Comparison of ENCODE assay signal across 14 cellular contexts in genomic region chr20:43665466-43666176, GRCh38. TPM values are rescaled to one million over a fixed set of nuclear protein-coding genes. Genes with fewer than 3 reads are reported as not detected.
A peak's percentile ranks its signal among the peaks of the same experiment; 100 is the strongest.
DNase-seq lines count a peak whose midpoint lies in the region; ATAC-seq and TF ChIP-seq lines count a peak whose summit lies in the region.
"Had no signal": no experiment of that assay in that cellular context is flagged by ENCODE, and none has a peak within 500 bp of the region (broad histone marks: within the 10 kb centered on the region; RNA-seq: fewer than 3 reads in every experiment).

No MANE protein-coding gene starts in this region.

- no peaks in the 10 kb centered on the region for H3K36me3 Mint-ChIP-seq in T-helper 2 cell treated with Interferon-gamma antibody and Interleukin-4, amounts not matched to agents 5 μg/mL and 100 μg/mL, for 36 hours (ENCODE audit: low read depth)
- peaks cover 9% of the 10 kb centered on the region for H3K36me3 Mint-ChIP-seq in activated naive CD8-positive, alpha-beta T cell treated with anti-CD3 and anti-CD28 coated beads, Interleukin-2, amount 50 U/mL, for 24 hours (ENCODE audit: low read depth)
- no peaks in the 10 kb centered on the region for H3K36me3 Mint-ChIP-seq in neural crest cell (ENCODE audit: low read depth)

- H3K9me3 Mint-ChIP-seq in T-helper 2 cell treated with Interferon-gamma antibody and Interleukin-4, amounts not matched to agents 5 μg/mL and 100 μg/mL, for 36 hours, result no peaks in the 10 kb centered on the region
- H3K9me3 Mint-ChIP-seq in activated naive CD8-positive, alpha-beta T cell treated with anti-CD3 and anti-CD28 coated beads, Interleukin-2, amount 50 U/mL, for 24 hours, result no peaks in the 10 kb centered on the region
- no peaks in the 10 kb centered on the region for H3K9me3 Mint-ChIP-seq in neural crest cell

- ATAC-seq in activated naive CD8-positive, alpha-beta T cell treated with anti-CD3 and anti-CD28 coated beads, Interleukin-2, amount 50 U/mL, for 24 hours, result no peak
- ATAC-seq: left ventricle myocardium superior had no signal

- H3K4me1 Mint-ChIP-seq in T-helper 2 cell treated with Interferon-gamma antibody and Interleukin-4, amounts not matched to agents 5 μg/mL and 100 μg/mL, for 36 hours (ENCODE audit: low read depth), result peaks cover 14% of the 10 kb centered on the region
- peaks cover 13% of the 10 kb centered on the region for H3K4me1 Mint-ChIP-seq in activated naive CD8-positive, alpha-beta T cell treated with anti-CD3 and anti-CD28 coated beads, Interleukin-2, amount 50 U/mL, for 24 hours
- H3K4me1 Mint-ChIP-seq in neural crest cell, result peaks cover 6% of the 10 kb centered on the region

- no peak overlapping the region for H3K27ac Mint-ChIP-seq in T-helper 2 cell treated with Interferon-gamma antibody and Interleukin-4, amounts not matched to agents 5 μg/mL and 100 μg/mL, for 36 hours
- H3K27ac Mint-ChIP-seq in activated naive CD8-positive, alpha-beta T cell treated with anti-CD3 and anti-CD28 coated beads, Interleukin-2, amount 50 U/mL, for 24 hours, result no peak overlapping the region
- H3K27ac Mint-ChIP-seq in neural crest cell (ENCODE audit: unreplicated experiment), result no peak overlapping the region

- H3K4me3 Mint-ChIP-seq in T-helper 2 cell treated with Interferon-gamma antibody and Interleukin-4, amounts not matched to agents 5 μg/mL and 100 μg/mL, for 36 hours, result peak overlapping the region; percentile 67
- H3K4me3 Mint-ChIP-seq in activated naive CD8-positive, alpha-beta T cell treated with anti-CD3 and anti-CD28 coated beads, Interleukin-2, amount 50 U/mL, for 24 hours, result peak overlapping the region; percentile 59
- peak overlapping the region; percentile 80 for H3K4me3 Mint-ChIP-seq in neural crest cell

- TF ChIP-seq CTCF in neural crest cell (conservative IDR thresholded peaks at IDR 0.05), result no peak

- DNase-seq in T-helper 2 cell treated with Interferon-gamma antibody and Interleukin-4, amounts not matched to agents 5 μg/mL and 100 μg/mL, for 36 hours (ENCODE audit: low spot score), result no peak
- DNase-seq in T-helper 2 cell (no peak), M059J (ENCODE audit: low read depth) (peak; percentile 94), neural crest cell (ENCODE audit: low read depth, low spot score) (no peak), NCI-H524 (lab: John Stamatoyannopoulos, UW) (no peak), SW480 (ENCODE audit: low spot score) (no peak), globus pallidus (ENCODE audit: low spot score) (no peak)
- no peak for DNase-seq in activated naive CD8-positive, alpha-beta T cell treated with anti-CD3 and anti-CD28 coated beads, Interleukin-2, amount 50 U/mL, for 24 hours
- DNase-seq: 8988T, hypothalamus, left ventricle myocardium superior, occipital lobe, RPMI8226, T-helper 9 cell had no signal

- peaks cover 4% of the 10 kb centered on the region for H3K27me3 Mint-ChIP-seq in T-helper 2 cell treated with Interferon-gamma antibody and Interleukin-4, amounts not matched to agents 5 μg/mL and 100 μg/mL, for 36 hours (ENCODE audit: low read depth)
- H3K27me3 Mint-ChIP-seq in activated naive CD8-positive, alpha-beta T cell treated with anti-CD3 and anti-CD28 coated beads, Interleukin-2, amount 50 U/mL, for 24 hours, result peaks cover 11% of the 10 kb centered on the region
- H3K27me3 Mint-ChIP-seq in neural crest cell (ENCODE audit: low read depth), result peaks cover 18% of the 10 kb centered on the region

RNA-seq across cellular contexts. Expression of gene MYBL2, which starts 1.3 kb away (rescaled TPM):
- total RNA-seq in M059J (2014; rRNA removed; shearing (Covaris generic)), result 51.2 and 69.4 TPM in 2 replicates
- 124 TPM in 2 replicates for total RNA-seq in neural crest cell
